Comparison of ENCODE assay signal across 1 cellular context in genomic region chr2:27771202-27771547, GRCh38.
TF ChIP-seq lines count a peak whose summit lies in the region.

No MANE protein-coding gene starts in this region.

TF ChIP-seq in IMR-90, 13 proteins besides CTCF, POLR2A, EP300 and RAD21 (continued from another document):
- no peak for TF ChIP-seq USF2 (IDR thresholded peaks at IDR 0.05; ENCODE audit: low read depth, low read length)
- no peak for TF ChIP-seq RFX5 (IDR thresholded peaks at IDR 0.05; ENCODE audit: low read depth, low read length)
TF ChIP-seq in IMR-90: peak in this region for 0.
